Comparison of ENCODE assay signal across 9 cellular contexts in the genomic region with DNA sequence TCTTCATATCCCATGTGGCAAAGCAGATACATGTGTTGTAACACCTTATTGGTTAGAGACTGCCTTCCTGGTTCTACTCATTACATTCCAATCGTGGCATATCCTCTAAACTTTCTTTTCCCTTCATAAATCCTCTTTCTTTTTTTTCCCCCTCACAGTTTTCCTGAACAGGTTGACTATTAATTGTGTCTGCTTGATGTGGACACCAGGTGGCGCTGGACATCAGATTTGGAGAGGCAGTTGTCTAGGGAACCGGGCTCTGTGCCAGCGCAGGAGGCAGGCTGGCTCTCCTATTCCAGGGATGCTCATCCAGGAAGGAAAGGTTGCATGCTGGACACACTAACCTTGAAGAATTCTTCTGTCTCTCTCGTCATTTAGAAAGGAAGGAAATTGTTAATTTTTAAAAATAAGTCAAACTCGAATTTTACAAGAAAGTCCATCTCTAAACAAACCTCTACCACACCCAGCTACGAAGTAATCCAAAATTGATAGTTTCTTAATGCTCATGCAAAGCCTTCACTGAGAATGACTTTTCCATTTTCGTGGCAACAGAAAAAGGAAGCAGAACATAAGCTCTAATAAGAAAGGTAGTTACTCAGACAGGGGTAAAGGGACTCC. TPM values are rescaled to one million over a fixed set of nuclear protein-coding genes. Genes with fewer than 3 reads are reported as not detected.
DNase-seq lines count a peak whose midpoint lies in the region; ATAC-seq and TF ChIP-seq lines count a peak whose summit lies in the region.
"Had no signal": no experiment of that assay in that cellular context is flagged by ENCODE, and none has a peak within 500 bp of the region (broad histone marks: within the 10 kb centered on the region; RNA-seq: fewer than 3 reads in every experiment).

No MANE protein-coding gene starts in this region.

- in situ Hi-C loops in astrocyte of the spinal cord (cut with HindIII; ENCODE audit: low sequenced_read_pairs): no loop called here

- no peaks in the 10 kb centered on the region for H4K20me1 ChIP-seq in smooth muscle cell (ENCODE audit: low read depth)
- H4K20me1 ChIP-seq: BLaER1 treated with 17β-estradiol and CSF1 and Interleukin-3, amounts not matched to agents 10 nM and 100 nM had no signal

- peaks cover 19% of the 10 kb centered on the region for H3F3A ChIP-seq in smooth muscle cell (ENCODE audit: low read depth)

- H3K27me3 ChIP-seq in smooth muscle cell (ENCODE audit: low read depth): no peaks in the 10 kb centered on the region
- H3K27me3 ChIP-seq: BLaER1 treated with 17β-estradiol and CSF1 and Interleukin-3, amounts not matched to agents 10 nM and 100 nM had no signal

- TF ChIP-seq CTCF in astrocyte of the spinal cord (IDR thresholded peaks at IDR 0.05; ENCODE audit: low read depth, low read length) (peak; percentile 82), smooth muscle cell (IDR thresholded peaks at IDR 0.05; ENCODE audit: borderline replicate concordance, insufficient read depth, poor library complexity, severe bottlenecking) (peak; percentile 88)

- no peaks in the 10 kb centered on the region for H3K36me3 ChIP-seq in smooth muscle cell (ENCODE audit: low read depth)
- H3K36me3 ChIP-seq: BLaER1 treated with 17β-estradiol and CSF1 and Interleukin-3, amounts not matched to agents 10 nM and 100 nM had no signal

- H3K27ac ChIP-seq in smooth muscle cell (ENCODE audit: low read depth): no peak overlapping the region
- H3K27ac ChIP-seq: BLaER1 treated with 17β-estradiol and CSF1 and Interleukin-3, amounts not matched to agents 10 nM and 100 nM had no signal

- no peaks in the 10 kb centered on the region for H3K79me2 ChIP-seq in smooth muscle cell (ENCODE audit: low read depth)

- H3K4me3 ChIP-seq in astrocyte of the spinal cord (ENCODE audit: low read depth, low read length): no peak overlapping the region
- H3K4me3 ChIP-seq in smooth muscle cell: no peak overlapping the region
- H3K4me3 ChIP-seq: BLaER1 treated with 17β-estradiol and CSF1 and Interleukin-3, amounts not matched to agents 10 nM and 100 nM had no signal

- H2AFZ ChIP-seq in smooth muscle cell (ENCODE audit: low read depth): no peak overlapping the region

- H3K9me3 ChIP-seq in smooth muscle cell (replicated peaks; ENCODE audit: low read depth): no peaks in the 10 kb centered on the region
- H3K9me3 ChIP-seq: BLaER1 treated with 17β-estradiol and CSF1 and Interleukin-3, amounts not matched to agents 10 nM and 100 nM had no signal

- no peak overlapping the region for H3K9ac ChIP-seq in smooth muscle cell (ENCODE audit: low read depth)
- H3K9ac ChIP-seq: BLaER1 treated with 17β-estradiol and CSF1 and Interleukin-3, amounts not matched to agents 10 nM and 100 nM had no signal

- 14% methylated on average over 8 of the region's 8 CpGs for WGBS in smooth muscle cell (ENCODE audit: low lambda C conversion rate)

- H3K4me1 ChIP-seq in smooth muscle cell (ENCODE audit: low read depth): no peaks in the 10 kb centered on the region
- H3K4me1 ChIP-seq: BLaER1 treated with 17β-estradiol and CSF1 and Interleukin-3, amounts not matched to agents 10 nM and 100 nM had no signal

- peak; percentile 17 to 23 for DNase-seq in NOMO-1 (lab: John Stamatoyannopoulos, UW; ENCODE audit: unreplicated experiment in 2 of 2)
- DNase-seq in NOMO-1 treated with dmso at 0.1 percent for 144 hours (lab: John Stamatoyannopoulos, UW; ENCODE audit: unreplicated experiment): no peak
- peak; percentile 59 for DNase-seq in NCI-H146 treated with DMSO at 0.1 percent for 48 hours (lab: John Stamatoyannopoulos, UW; ENCODE audit: unreplicated experiment)
- peak; percentile 57 for DNase-seq in T-helper 9 cell
- DNase-seq in astrocyte of the spinal cord (ENCODE audit: low read depth, low spot score): peak; percentile 75
- DNase-seq in hypothalamus (lab: John Stamatoyannopoulos, UW): peak in 50 of 51 donors; percentile 1 to 92 (median 72)
- DNase-seq in smooth muscle cell (lab: John Stamatoyannopoulos, UW; ENCODE audit: unreplicated experiment): peak; percentile 29

- peak; percentile 61 for ATAC-seq in HG02852 (IDR thresholded peaks at IDR 0.05; ENCODE audit: unreplicated experiment)

- H3K4me2 ChIP-seq in smooth muscle cell: peak overlapping the region; percentile 69
- H3K4me2 ChIP-seq: BLaER1 treated with 17β-estradiol and CSF1 and Interleukin-3, amounts not matched to agents 10 nM and 100 nM had no signal

RNA-seq across cellular contexts. Expression of a gene that starts 59.4 kb away (rescaled TPM):
- total RNA-seq in smooth muscle cell: not detected in 2 replicates
- polyA plus RNA-seq in smooth muscle cell: not detected in 2 replicates
